Comparison of ENCODE assay signal across 9 cellular contexts in the genomic region with DNA sequence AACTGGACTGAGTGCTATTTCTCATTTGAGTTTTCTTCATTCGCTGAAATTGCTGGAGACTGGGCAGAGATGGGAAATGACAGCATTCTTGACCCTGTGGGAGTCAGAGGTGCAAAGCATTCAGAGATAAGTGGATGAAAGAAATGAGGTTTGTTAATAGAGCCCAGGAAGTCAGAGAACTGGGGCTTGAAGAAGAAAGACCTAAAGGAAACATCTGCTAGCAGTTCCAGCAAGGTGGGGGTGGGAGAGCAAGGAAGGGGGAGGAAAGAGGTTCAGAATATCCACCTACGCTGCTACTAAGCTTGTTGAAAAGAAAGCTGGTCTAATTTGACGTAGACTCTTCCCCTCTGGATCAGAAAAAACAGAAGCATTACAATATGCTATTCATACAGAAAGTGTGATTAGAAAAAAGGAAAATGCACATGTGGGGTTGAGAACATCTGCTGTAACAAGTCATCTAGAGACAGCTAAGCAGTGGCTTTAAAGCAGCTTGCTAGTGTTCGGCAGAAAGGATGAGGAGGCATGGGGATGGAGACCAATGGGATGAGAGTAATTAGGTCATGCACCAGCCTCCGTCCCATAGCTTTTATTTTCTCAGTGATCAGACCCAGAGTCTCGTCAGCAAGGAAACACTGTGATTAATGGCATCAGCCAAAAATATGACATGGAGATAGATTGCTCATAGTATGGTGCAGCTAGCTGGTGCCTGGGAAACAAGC. TPM values are rescaled to one million over a fixed set of nuclear protein-coding genes. Genes with fewer than 3 reads are reported as not detected.
DNase-seq lines count a peak whose midpoint lies in the region; ATAC-seq, FAIRE-seq and TF ChIP-seq lines count a peak whose summit lies in the region.
"Had no signal": no experiment of that assay in that cellular context is flagged by ENCODE, and none has a peak within 500 bp of the region (broad histone marks: within the 10 kb centered on the region; RNA-seq: fewer than 3 reads in every experiment).

No MANE protein-coding gene starts in this region.

- no peaks in the 10 kb centered on the region for H3K27me3 ChIP-seq in CD4-positive, alpha-beta T cell (ENCODE audit: control insufficient read depth, insufficient read depth, low read length)
- H3K27me3 ChIP-seq in thyroid gland (no peaks in the 10 kb centered on the region), small intestine (ENCODE audit: control insufficient read depth in 2 of 2, insufficient read depth in 2 of 2, low read length in 2 of 2) (no peaks in the 10 kb centered on the region)
- H3K27me3 ChIP-seq: right lobe of liver had no signal

- H3K27ac ChIP-seq in CD4-positive, alpha-beta T cell (ENCODE audit: low read depth, low read length): no peak overlapping the region
- H3K27ac ChIP-seq in thyroid gland: no peak overlapping the region
- peak overlapping the region in 1 of 2 donors; percentile 41 for H3K27ac ChIP-seq in small intestine (ENCODE audit: low read depth in 1 of 2, low read length in 1 of 2)
- H3K27ac ChIP-seq: right lobe of liver had no signal

- peak overlapping the region; percentile 52 for H3K4me3 Mint-ChIP-seq in CD4-positive, alpha-beta T cell
- H3K4me3 Mint-ChIP-seq in brain: peak overlapping the region in 2 of 5 experiments; percentile 20 to 25

- POLR2A ChIA-PET in CD4-positive, alpha-beta T cell (lab: Charles Lee): interaction anchor here (1.2 to 2.5 kb wide), 3 partner anchors 28 to 272 kb away, joined by 4 to 11 read pairs (median 7); a partner anchor contains a TSS

- no peak for FAIRE-seq in small intestine (lab: Jason Lieb, UNC)

- CTCF ChIA-PET in CD4-positive, alpha-beta T cell (lab: Charles Lee): interaction anchor here (1.2 to 5.5 kb wide), 3 partner anchors 27 to 43 kb away, joined by 5 to 30 read pairs (median 25); no protein-coding TSS in a partner anchor

- no peak for DNase-seq in CD4-positive, alpha-beta T cell
- DNase-seq in retina (peak; percentile 43), NCI-H446 treated with DMSO at 0.1 percent for 48 hours (lab: John Stamatoyannopoulos, UW) (no peak), thyroid gland (no peak), small intestine (no peak)
- DNase-seq: right lobe of liver had no signal

- peak overlapping the region; percentile 61 for H3K27ac Mint-ChIP-seq in CD4-positive, alpha-beta T cell
- peak overlapping the region; percentile 5 to 75 (median 73) for H3K27ac Mint-ChIP-seq in brain

- H3K36me3 ChIP-seq in thyroid gland: peaks cover 0 to 6% of the 10 kb centered on the region in 2 donors
- peaks cover 0 to 4% of the 10 kb centered on the region in 2 donors for H3K36me3 ChIP-seq in small intestine (ENCODE audit: control insufficient read depth in 2 of 2, insufficient read depth in 2 of 2, low read length in 2 of 2)

- peaks cover 60% of the 10 kb centered on the region for H3K4me1 Mint-ChIP-seq in CD4-positive, alpha-beta T cell (ENCODE audit: low read depth)
- H3K4me1 Mint-ChIP-seq in brain: peaks cover 32% of the 10 kb centered on the region

- H3K4me1 ChIP-seq in thyroid gland (peaks cover 0 to 7% of the 10 kb centered on the region in 2 donors), small intestine (ENCODE audit: control insufficient read depth in 2 of 2, insufficient read depth in 1 of 2, low read depth in 1 of 2, low read length in 1 of 2) (peaks cover 0 to 4% of the 10 kb centered on the region in 2 donors)

- no peaks in the 10 kb centered on the region for H3K9me3 Mint-ChIP-seq in CD4-positive, alpha-beta T cell
- H3K9me3 Mint-ChIP-seq in brain: no peaks in the 10 kb centered on the region

- H3K4me3 ChIP-seq in thyroid gland (replicated peaks in 1 of 3) (no peak overlapping the region), small intestine (ENCODE audit: low read depth in 1 of 2, low read length in 2 of 2) (no peak overlapping the region)
- H3K4me3 ChIP-seq: right lobe of liver had no signal

- 73 to 82% methylated on average over 6 of the region's 6 CpGs for WGBS in thyroid gland, 2 donors
- WGBS in small intestine, 3 donors: 59 to 86% (median 59%) methylated on average over 6 of the region's 6 CpGs

- H3K36me3 Mint-ChIP-seq in CD4-positive, alpha-beta T cell (ENCODE audit: low read depth): peaks cover 39% of the 10 kb centered on the region
- peaks cover 23% of the 10 kb centered on the region for H3K36me3 Mint-ChIP-seq in brain

- intact Hi-C loops in CD4-positive, alpha-beta T cell (cut with DNase I, micrococcal nuclease): loop anchor here (2.0 kb wide), 3 partner anchors 30 to 298 kb away; a partner anchor contains a TSS
- intact Hi-C loops in thyroid gland (cut with DNase I): no loop called here

- H3K27me3 Mint-ChIP-seq in CD4-positive, alpha-beta T cell: no peaks in the 10 kb centered on the region
- H3K27me3 Mint-ChIP-seq in brain: no peaks in the 10 kb centered on the region

- peak; percentile 48 for ATAC-seq in CD4-positive, alpha-beta T cell (ENCODE audit: poor library complexity)
- peak; percentile 68 for ATAC-seq in GM19463 (IDR thresholded peaks at IDR 0.05; ENCODE audit: unreplicated experiment)
- peak; percentile 57 for ATAC-seq in HG03442 (IDR thresholded peaks at IDR 0.05; ENCODE audit: unreplicated experiment)

- TF ChIP-seq POLR2A in thyroid gland (IDR thresholded peaks at IDR 0.05): no peak

- no peak for TF ChIP-seq CTCF in CD4-positive, alpha-beta T cell (IDR thresholded peaks at IDR 0.05)
- TF ChIP-seq CTCF in brain (conservative IDR thresholded peaks at IDR 0.05): no peak
- TF ChIP-seq CTCF in thyroid gland (IDR thresholded peaks at IDR 0.05): no peak

- no peaks in the 10 kb centered on the region for H3K9me3 ChIP-seq in CD4-positive, alpha-beta T cell (ENCODE audit: control insufficient read depth, low read length)
- H3K9me3 ChIP-seq in thyroid gland: no peaks in the 10 kb centered on the region
- no peaks in the 10 kb centered on the region for H3K9me3 ChIP-seq in small intestine (ENCODE audit: control insufficient read depth, low read depth)
- H3K9me3 ChIP-seq: right lobe of liver had no signal

RNA-seq across cellular contexts. Expression of a gene that starts 29.7 kb away (rescaled TPM):
- total RNA-seq in CD4-positive, alpha-beta T cell: 10 to 100 TPM; 20.0 to 21.1 TPM
- polyA plus RNA-seq in brain (ENCODE audit: insufficient read depth, low read depth, low replicate concordance) (27.4 TPM), small intestine (10 to 100 TPM in 2 of 3 donors, 1 to 10 TPM in 1; 5.1 to 12.9 (median 10.3) TPM)
- total RNA-seq in thyroid gland: 10 to 100 TPM; 64.1 to 90.8 (median 83.0) TPM
